ENCODE assay signal across 27 cellular contexts in the genomic region with DNA sequence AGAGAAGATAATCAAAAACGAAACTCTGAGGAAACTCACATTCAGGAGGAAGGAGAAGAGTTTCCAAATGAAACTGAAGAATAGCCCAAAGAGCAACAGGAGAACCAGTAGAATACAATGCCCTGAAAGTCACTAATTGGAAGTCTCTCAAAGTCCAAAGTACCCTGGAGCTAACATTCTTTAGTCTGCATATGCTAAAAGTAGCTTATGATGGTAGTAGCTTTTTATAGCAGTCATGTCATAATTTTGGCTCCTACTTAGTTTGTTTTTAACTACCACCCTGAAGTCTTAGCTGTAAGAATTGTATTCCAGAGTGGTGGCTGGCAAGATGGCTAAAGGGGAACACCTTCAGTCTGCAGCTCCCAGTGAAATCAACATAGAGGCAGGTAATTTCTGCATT.
"Had no signal": no experiment of that assay in that cellular context is flagged by ENCODE, and none has a peak within 500 bp of the region (broad histone marks: within the 10 kb centered on the region; RNA-seq: fewer than 3 reads in every experiment).

No MANE protein-coding gene starts in this region.

- H3K4me3 ChIP-seq: MG63, Peyer's patch had no signal

- H3K27me3 Mint-ChIP-seq: activated B cell treated with CpG ODN at 0.5 μM for 24 hours; activated CD4-positive, alpha-beta memory T cell treated with anti-CD3 and anti-CD28 coated beads for 36 hours; activated CD4-positive, alpha-beta T cell treated with anti-CD3 and anti-CD28 coated beads, Interleukin-2, amount 10 ng/mL, durations not matched to agents 24 days and 14 days had no signal

- H3K27me3 ChIP-seq: MG63, Peyer's patch had no signal

- H3K27ac Mint-ChIP-seq: activated B cell treated with CpG ODN at 0.5 μM for 24 hours; activated CD4-positive, alpha-beta memory T cell treated with anti-CD3 and anti-CD28 coated beads for 36 hours; activated CD4-positive, alpha-beta T cell treated with anti-CD3 and anti-CD28 coated beads, Interleukin-2, amount 10 ng/mL, durations not matched to agents 24 days and 14 days; activated naive CD4-positive, alpha-beta T cell treated with anti-CD3 and anti-CD28 coated beads, Interleukin-2, amount 50 U/mL, for 72 hours; activated naive CD8-positive, alpha-beta T cell treated with anti-CD3 and anti-CD28 coated beads, Interleukin-2, amount 50 U/mL, for 24 hours; T-helper 1 cell treated with Interleukin-12 subunit alpha and Interleukin-12 subunit beta and Interleukin-4 antibody, amounts not matched to agents 30 μg/mL and 1 μg/mL, for 36 hours had no signal

- FAIRE-seq: TTC549 had no signal

- H3K9me3 Mint-ChIP-seq: activated naive CD8-positive, alpha-beta T cell treated with anti-CD3 and anti-CD28 coated beads, Interleukin-2, amount 50 U/mL, for 24 hours had no signal

- H3K4me3 Mint-ChIP-seq: activated B cell treated with CpG ODN at 0.5 μM for 24 hours; activated CD4-positive, alpha-beta memory T cell treated with anti-CD3 and anti-CD28 coated beads for 36 hours; activated CD4-positive, alpha-beta T cell treated with anti-CD3 and anti-CD28 coated beads, Interleukin-2, amount 10 ng/mL, durations not matched to agents 24 days and 14 days; activated naive CD8-positive, alpha-beta T cell treated with anti-CD3 and anti-CD28 coated beads, Interleukin-2, amount 50 U/mL, for 24 hours; activated T-cell treated with anti-CD3 and anti-CD28 coated beads, Interleukin-2, amount 50 U/mL, for 4 hours; T-helper 1 cell treated with Interleukin-12 subunit alpha and Interleukin-12 subunit beta and Interleukin-4 antibody, amounts not matched to agents 30 μg/mL and 1 μg/mL, for 36 hours had no signal

- H3K27ac ChIP-seq: KMS-11, Peyer's patch, RWPE1 had no signal

- ATAC-seq: activated naive CD4-positive, alpha-beta T cell treated with anti-CD3 and anti-CD28 coated beads, Interleukin-2, amount 50 U/mL, for 72 hours; activated naive CD8-positive, alpha-beta T cell treated with anti-CD3 and anti-CD28 coated beads, Interleukin-2, amount 50 U/mL, for 24 hours; activated T-cell treated with anti-CD3 and anti-CD28 coated beads, Interleukin-2, amount 50 U/mL, for 4 hours had no signal

- H3K4me1 ChIP-seq: Peyer's patch had no signal

- H3K4me1 Mint-ChIP-seq: activated B cell treated with CpG ODN at 0.5 μM for 24 hours; activated CD4-positive, alpha-beta T cell treated with anti-CD3 and anti-CD28 coated beads, Interleukin-2, amount 10 ng/mL, durations not matched to agents 24 days and 14 days; activated naive CD8-positive, alpha-beta T cell treated with anti-CD3 and anti-CD28 coated beads, Interleukin-2, amount 50 U/mL, for 24 hours had no signal

- H3K9me3 ChIP-seq: MG63, Peyer's patch had no signal

- H3K36me3 Mint-ChIP-seq: activated CD4-positive, alpha-beta memory T cell treated with anti-CD3 and anti-CD28 coated beads for 36 hours had no signal

- H3K4me2 ChIP-seq: KMS-11 had no signal

- H3K36me3 ChIP-seq: MG63, Peyer's patch had no signal

- DNase-seq: activated B cell treated with CpG ODN at 0.5 μM for 24 hours; activated CD4-positive, alpha-beta memory T cell treated with anti-CD3 and anti-CD28 coated beads for 36 hours; activated CD4-positive, alpha-beta T cell treated with anti-CD3 and anti-CD28 coated beads for 1 hour; activated CD4-positive, alpha-beta T cell treated with anti-CD3 and anti-CD28 coated beads, Interleukin-2, amount 10 ng/mL, durations not matched to agents 24 days and 14 days; activated CD8-positive, alpha-beta memory T cell treated with anti-CD3 and anti-CD28 coated beads for 24 hours; activated effector memory CD4-positive, alpha-beta T cell treated with anti-CD3 and anti-CD28 coated beads, Interleukin-2, amount 50 U/mL, for 16 hours; activated naive CD4-positive, alpha-beta T cell treated with Interleukin-2 at 50 U/mL for 16 hours; activated naive CD8-positive, alpha-beta T cell treated with anti-CD3 and anti-CD28 coated beads, Interleukin-2, amount 50 U/mL, for 24 hours; activated T-cell treated with anti-CD3 and anti-CD28 coated beads, Interleukin-2, amount 50 U/mL, for 4 hours; amniotic stem cell; MV-4-11; NCI-H1092 treated with DMSO at 0.1 percent for 48 hours; NCI-H1417 treated with DMSO at 0.1 percent for 48 hours; NCI-H1694; NCI-H2029 treated with DMSO at 0.1 percent for 48 hours; NCI-H345; NCI-H510A; NCI-H526 treated with DMSO at 0.1 percent for 48 hours; NCI-H82; Peyer's patch; SHP77 had no signal

- H3K9ac ChIP-seq: KMS-11 had no signal
